8 cellular contexts compared by ENCODE assay signal in the genomic region with DNA sequence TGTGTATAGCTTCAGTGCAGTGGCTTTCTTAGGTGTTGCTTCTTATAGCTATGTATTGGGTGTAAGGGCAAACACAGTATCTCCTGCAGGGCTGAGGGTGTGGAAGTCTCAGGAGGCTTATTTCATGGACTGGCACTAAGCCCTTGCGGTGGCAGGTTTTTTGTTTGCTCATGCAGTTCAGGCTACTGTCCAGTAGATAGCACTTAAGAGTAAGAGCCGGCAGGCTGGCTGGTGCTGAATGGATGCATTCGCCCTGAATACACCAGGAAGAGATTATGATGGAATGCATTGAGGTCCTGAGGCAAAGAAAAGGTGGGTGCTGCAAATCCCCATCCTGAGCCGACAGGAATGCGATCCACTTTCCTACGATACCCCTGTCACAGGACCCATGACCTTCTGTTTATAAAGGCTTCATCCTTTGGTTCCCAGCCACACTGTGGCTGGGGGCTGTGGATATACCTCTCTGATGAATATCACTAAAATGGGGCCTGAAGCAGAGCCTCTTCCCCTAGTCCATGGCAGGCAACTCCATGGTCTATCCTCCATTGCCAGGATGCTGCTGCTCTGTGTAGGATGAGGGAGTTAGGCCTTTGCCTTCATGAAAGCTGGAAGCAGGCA. TPM values are rescaled to one million over a fixed set of nuclear protein-coding genes. Genes with fewer than 3 reads are reported as not detected.
A peak's percentile ranks its signal among the peaks of the same experiment; 100 is the strongest.
DNase-seq lines count a peak whose midpoint lies in the region; ATAC-seq and TF ChIP-seq lines count a peak whose summit lies in the region.

No MANE protein-coding gene starts in this region.

- H3K4me1 Mint-ChIP-seq in activated CD4-positive, alpha-beta T cell treated with anti-CD3 and anti-CD28 coated beads, Interleukin-2, amount 10 ng/mL, durations not matched to agents 24 days and 14 days, result no peaks in the 10 kb centered on the region

- no peak overlapping the region for H3K4me3 ChIP-seq in lower lobe of right lung

- no peaks in the 10 kb centered on the region for H3K9me3 Mint-ChIP-seq in activated CD4-positive, alpha-beta T cell treated with anti-CD3 and anti-CD28 coated beads, Interleukin-2, amount 10 ng/mL, durations not matched to agents 24 days and 14 days
- H3K9me3 Mint-ChIP-seq in activated naive CD4-positive, alpha-beta T cell treated with anti-CD3 and anti-CD28 coated beads, Interleukin-2, amount 50 U/mL, for 72 hours, result peaks cover 8 to 10% of the 10 kb centered on the region in 2 donors

- in situ Hi-C loops in T47D (cut with HindIII; ENCODE audit: low pct_unique_long_range_greater_than_20kb, low sequenced_read_pairs), result no loop called here

- no peak overlapping the region for H3K27ac Mint-ChIP-seq in activated CD4-positive, alpha-beta T cell treated with anti-CD3 and anti-CD28 coated beads, Interleukin-2, amount 10 ng/mL, durations not matched to agents 24 days and 14 days
- H3K27ac Mint-ChIP-seq in activated naive CD4-positive, alpha-beta T cell treated with anti-CD3 and anti-CD28 coated beads, Interleukin-2, amount 50 U/mL, for 72 hours, result no peak overlapping the region

- intact Hi-C loops in lower lobe of right lung (cut with DNase I), result no loop called here
- intact Hi-C loops in activated CD4-positive, alpha-beta T cell treated with anti-CD3 and anti-CD28 coated beads, Interleukin-2, amount 10 ng/mL, durations not matched to agents 24 days and 14 days (cut with micrococcal nuclease), result no loop called here

- no peaks in the 10 kb centered on the region for H3K9me3 ChIP-seq in lower lobe of right lung

- ATAC-seq in lower lobe of right lung (peak; percentile 48 to 66), HG03045 (IDR thresholded peaks at IDR 0.05; ENCODE audit: unreplicated experiment) (no peak)
- no peak for ATAC-seq in activated naive CD4-positive, alpha-beta T cell treated with anti-CD3 and anti-CD28 coated beads, Interleukin-2, amount 50 U/mL, for 72 hours

- DNase-seq in NCI-H187 treated with DMSO at 0.1 percent for 48 hours (lab: John Stamatoyannopoulos, UW) (peak; percentile 2), T47D (ENCODE audit: low read depth in 1 of 2, low spot score in 1 of 2) (peak; percentile 77 to 92), lower lobe of right lung (peak; percentile 42)
- DNase-seq in central memory CD4-positive, alpha-beta T cell, result no peak
- no peak for DNase-seq in activated CD4-positive, alpha-beta T cell treated with anti-CD3 and anti-CD28 coated beads, Interleukin-2, amount 10 ng/mL, durations not matched to agents 24 days and 14 days
- DNase-seq in activated naive CD4-positive, alpha-beta T cell treated with anti-CD3 and anti-CD28 coated beads, Interleukin-2, amount 50 U/mL, for 72 hours (ENCODE audit: low spot score in 2 of 2), result no peak

- H3K27me3 ChIP-seq in lower lobe of right lung (ENCODE audit: low read depth), result no peaks in the 10 kb centered on the region

- no peaks in the 10 kb centered on the region for H3K36me3 Mint-ChIP-seq in activated CD4-positive, alpha-beta T cell treated with anti-CD3 and anti-CD28 coated beads, Interleukin-2, amount 10 ng/mL, durations not matched to agents 24 days and 14 days (ENCODE audit: low read depth)
- peaks cover 6 to 18% of the 10 kb centered on the region in 2 donors for H3K36me3 Mint-ChIP-seq in activated naive CD4-positive, alpha-beta T cell treated with anti-CD3 and anti-CD28 coated beads, Interleukin-2, amount 50 U/mL, for 72 hours

- H3K27me3 Mint-ChIP-seq in activated CD4-positive, alpha-beta T cell treated with anti-CD3 and anti-CD28 coated beads, Interleukin-2, amount 10 ng/mL, durations not matched to agents 24 days and 14 days, result peaks cover 25% of the 10 kb centered on the region

- H3K4me3 Mint-ChIP-seq in activated CD4-positive, alpha-beta T cell treated with anti-CD3 and anti-CD28 coated beads, Interleukin-2, amount 10 ng/mL, durations not matched to agents 24 days and 14 days, result no peak overlapping the region

- H3K36me3 ChIP-seq in lower lobe of right lung, result no peaks in the 10 kb centered on the region

- H3K4me1 ChIP-seq in lower lobe of right lung, result no peaks in the 10 kb centered on the region

- peak; percentile 56 for TF ChIP-seq CTCF in GM12873 (IDR thresholded peaks at IDR 0.05; ENCODE audit: insufficient read depth, low read depth, low read length, missing control alignments)
- TF ChIP-seq CTCF in lower lobe of right lung (IDR thresholded peaks at IDR 0.05), result no peak

- no peak overlapping the region for H3K27ac ChIP-seq in lower lobe of right lung

RNA-seq across cellular contexts. Expression of gene ANXA8, which starts 44.9 kb away (rescaled TPM):
- 15.0 TPM for total RNA-seq in lower lobe of right lung
- total RNA-seq in activated CD4-positive, alpha-beta T cell treated with anti-CD3 and anti-CD28 coated beads, Interleukin-2, amount 10 ng/mL, durations not matched to agents 24 days and 14 days, result 0.17 TPM in 1 of 2 replicates, not detected in the other
- not detected for total RNA-seq in activated naive CD4-positive, alpha-beta T cell treated with anti-CD3 and anti-CD28 coated beads, Interleukin-2, amount 50 U/mL, for 72 hours

RNA-seq across cellular contexts. Expression of gene FAM25G, which starts 52.5 kb away (rescaled TPM):
- total RNA-seq in lower lobe of right lung, result not detected
- not detected in 2 replicates for total RNA-seq in activated CD4-positive, alpha-beta T cell treated with anti-CD3 and anti-CD28 coated beads, Interleukin-2, amount 10 ng/mL, durations not matched to agents 24 days and 14 days
- total RNA-seq in activated naive CD4-positive, alpha-beta T cell treated with anti-CD3 and anti-CD28 coated beads, Interleukin-2, amount 50 U/mL, for 72 hours, result not detected

RNA-seq across cellular contexts. Expression of gene ZNF488, which starts 54.9 kb away (rescaled TPM):
- 0.38 TPM for total RNA-seq in lower lobe of right lung
- total RNA-seq in activated CD4-positive, alpha-beta T cell treated with anti-CD3 and anti-CD28 coated beads, Interleukin-2, amount 10 ng/mL, durations not matched to agents 24 days and 14 days, result 0.07 TPM in 1 of 2 replicates, not detected in the other
- total RNA-seq in activated naive CD4-positive, alpha-beta T cell treated with anti-CD3 and anti-CD28 coated beads, Interleukin-2, amount 50 U/mL, for 72 hours, result under 1 TPM; 0.23 to 0.55 TPM

Comparison
In these comparisons a context has a peak if more than half of its experiments do, and no peak if none do; other contexts are left out.
1. DNase-seq: peak in NCI-H187 treated with DMSO at 0.1 percent for 48 hours (single experiment), T47D (2 of 2) and lower lobe of right lung (single experiment); none in central memory CD4-positive, alpha-beta T cell (single experiment), activated CD4-positive, alpha-beta T cell treated with anti-CD3 and anti-CD28 coated beads, Interleukin-2, amount 10 ng/mL, durations not matched to agents 24 days and 14 days (single experiment) and activated naive CD4-positive, alpha-beta T cell treated with anti-CD3 and anti-CD28 coated beads, Interleukin-2, amount 50 U/mL, for 72 hours (0 of 2).
2. ATAC-seq: peak in lower lobe of right lung (2 of 2); none in HG03045 (single experiment) and activated naive CD4-positive, alpha-beta T cell treated with anti-CD3 and anti-CD28 coated beads, Interleukin-2, amount 50 U/mL, for 72 hours (0 of 2).
3. RNA of gene ANXA8, which starts 44.9 kb away (total RNA-seq): 15.0 TPM in lower lobe of right lung (single experiment); 0.17 TPM in activated CD4-positive, alpha-beta T cell treated with anti-CD3 and anti-CD28 coated beads, Interleukin-2, amount 10 ng/mL, durations not matched to agents 24 days and 14 days and not detected in activated naive CD4-positive, alpha-beta T cell treated with anti-CD3 and anti-CD28 coated beads, Interleukin-2, amount 50 U/mL, for 72 hours; every median in the first group is over 10 times any median in the second.